ENCODE assay signal across 20 cellular contexts in genomic region chr19:38883286-38883685, GRCh38. TPM values are rescaled to one million over a fixed set of nuclear protein-coding genes. Genes with fewer than 3 reads are reported as not detected.
"Had no signal": no experiment of that assay in that cellular context is flagged by ENCODE, and none has a peak within 500 bp of the region (broad histone marks: within the 10 kb centered on the region; RNA-seq: fewer than 3 reads in every experiment).

No MANE protein-coding gene starts in this region.

- H3K27me3 ChIP-seq: stomach, upper lobe of right lung had no signal

- H3K27ac Mint-ChIP-seq: activated naive CD4-positive, alpha-beta T cell treated with anti-CD3 and anti-CD28 coated beads, Interleukin-2, amount 50 U/mL, for 24 hours; T-helper 1 cell treated with Interleukin-12 subunit alpha and Interleukin-12 subunit beta and Interleukin-4 antibody, amounts not matched to agents 30 μg/mL and 1 μg/mL, for 36 hours had no signal

- ATAC-seq: esophagus mucosa, left lobe of liver, natural killer cell, right cardiac atrium, upper lobe of right lung had no signal

- DNase-seq: activated CD4-positive, alpha-beta T cell treated with anti-CD3 and anti-CD28 coated beads for 4 hours; activated CD8-positive, alpha-beta memory T cell treated with anti-CD3 and anti-CD28 coated beads for 24 hours; activated effector memory CD4-positive, alpha-beta T cell treated with Interleukin-2 at 50 U/mL for 16 hours; activated T-cell treated with anti-CD3 and anti-CD28 coated beads for 4 hours; natural killer cell; stimulated activated CD4-positive, alpha-beta T cell treated with anti-CD3 and anti-CD28 coated beads, Interleukin-15, amount 100 ng/mL, for 24 hours; stimulated activated CD4-positive, alpha-beta T cell treated with anti-CD3 and anti-CD28 coated beads, Interleukin-4, amount 100 ng/mL, for 24 hours; stomach; upper lobe of right lung; WERI-Rb-1 had no signal

- H3K27ac ChIP-seq: skin epidermis, stomach, thoracic aorta, upper lobe of right lung, WERI-Rb-1 had no signal

- H3K36me3 ChIP-seq: WERI-Rb-1 had no signal

- H3K36me3 Mint-ChIP-seq: natural killer cell had no signal

- H3K4me3 ChIP-seq: skin epidermis, stomach, thoracic aorta, upper lobe of right lung had no signal

- H3K9me3 Mint-ChIP-seq: activated naive CD4-positive, alpha-beta T cell treated with anti-CD3 and anti-CD28 coated beads, Interleukin-2, amount 50 U/mL, for 24 hours; natural killer cell; T-helper 1 cell treated with Interleukin-12 subunit alpha and Interleukin-12 subunit beta and Interleukin-4 antibody, amounts not matched to agents 30 μg/mL and 1 μg/mL, for 36 hours had no signal

- H3K27me3 Mint-ChIP-seq: activated naive CD4-positive, alpha-beta T cell treated with anti-CD3 and anti-CD28 coated beads, Interleukin-2, amount 50 U/mL, for 24 hours; progenitor cell of endocrine pancreas had no signal

- H3K9me3 ChIP-seq: stomach, thoracic aorta, upper lobe of right lung had no signal

- H3K4me3 Mint-ChIP-seq: activated naive CD4-positive, alpha-beta T cell treated with anti-CD3 and anti-CD28 coated beads, Interleukin-2, amount 50 U/mL, for 24 hours; natural killer cell; T-helper 1 cell treated with Interleukin-12 subunit alpha and Interleukin-12 subunit beta and Interleukin-4 antibody, amounts not matched to agents 30 μg/mL and 1 μg/mL, for 36 hours had no signal

RNA-seq across cellular contexts. Expression of gene CCER2, which starts 28.7 kb away (rescaled TPM):
- total RNA-seq: cardiac septum, lung microvascular endothelial cell, thoracic aorta had no signal
